In the genomic region with DNA sequence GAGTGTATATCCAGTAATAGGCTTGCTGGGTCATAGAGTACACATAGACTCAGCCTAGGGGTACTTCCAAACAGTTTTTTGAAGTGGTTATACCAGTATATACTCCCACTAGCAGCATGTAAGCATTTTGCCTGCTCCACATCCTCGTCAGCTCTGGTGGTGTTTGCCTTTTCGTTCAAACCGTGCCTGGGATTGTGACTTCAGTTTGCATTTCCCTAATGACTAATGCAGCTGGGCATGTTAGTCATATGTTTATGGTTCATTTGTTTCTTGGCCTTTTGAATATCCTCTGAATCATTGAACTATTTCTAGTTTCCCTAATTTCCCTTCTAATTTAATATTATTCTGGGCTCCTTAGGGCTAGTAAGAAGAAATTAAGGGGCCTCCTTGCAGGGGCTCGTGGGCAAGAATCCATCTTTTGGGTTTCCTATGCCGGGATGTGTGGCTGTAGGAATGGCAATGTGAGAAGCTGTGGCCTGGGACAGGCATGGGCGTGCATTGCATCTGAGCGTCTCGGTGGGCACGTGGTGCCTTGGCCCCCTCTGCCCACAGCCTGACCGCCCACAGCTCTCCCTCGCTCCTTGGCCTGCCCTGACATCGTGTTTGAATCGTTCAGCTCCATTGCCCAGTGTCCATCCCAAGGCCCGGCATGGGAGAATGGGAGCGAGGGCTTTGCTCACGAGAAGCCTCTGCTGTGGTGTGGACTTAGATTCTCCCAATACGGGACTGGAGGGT, we compare ENCODE assay signal across 1 cellular context.
TF ChIP-seq lines count a peak whose summit lies in the region.

No MANE protein-coding gene starts in this region.

TF ChIP-seq in endothelial cell of umbilical vein, 7 proteins besides CTCF, POLR2A, EP300 and RAD21:
- TF ChIP-seq POLR2AphosphoS5 (IDR thresholded peaks at IDR 0.05; ENCODE audit: insufficient read depth, low read depth, low read length): peak; percentile 68
- peak; percentile 91 for TF ChIP-seq JUN (IDR thresholded peaks at IDR 0.05; ENCODE audit: borderline replicate concordance, insufficient read depth, insufficient read length, low read depth)
- TF ChIP-seq FOS (IDR thresholded peaks at IDR 0.05; ENCODE audit: borderline replicate concordance, insufficient read depth, low read length): peak; percentile 98
- TF ChIP-seq, protein P1, sequence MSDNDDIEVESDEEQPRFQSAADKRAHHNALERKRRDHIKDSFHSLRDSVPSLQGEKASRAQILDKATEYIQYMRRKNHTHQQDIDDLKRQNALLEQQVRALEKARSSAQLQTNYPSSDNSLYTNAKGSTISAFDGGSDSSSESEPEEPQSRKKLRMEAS (IDR thresholded peaks at IDR 0.05; ENCODE audit: insufficient read depth, insufficient read length): no peak
